9 cellular contexts compared by ENCODE assay signal in the genomic region with DNA sequence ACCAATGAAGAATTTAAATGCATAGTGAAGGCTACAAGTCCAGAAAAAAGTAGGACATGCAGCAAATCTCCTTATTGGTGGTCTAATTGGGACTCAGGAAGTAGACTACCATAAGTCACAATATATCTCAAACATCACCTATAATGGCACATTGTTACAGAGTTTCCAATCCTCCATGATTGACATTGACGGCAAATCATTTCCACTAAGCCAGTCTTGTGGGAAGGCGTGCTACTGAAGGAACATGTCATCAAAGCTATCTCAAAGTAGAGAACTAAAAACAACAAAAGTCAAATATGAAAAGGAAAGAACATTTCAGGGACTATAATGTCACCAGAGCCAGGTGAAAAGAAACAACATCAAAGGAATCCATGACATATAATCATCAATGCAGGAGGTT.
"Had no signal": no experiment of that assay in that cellular context is flagged by ENCODE, and none has a peak within 500 bp of the region (broad histone marks: within the 10 kb centered on the region; RNA-seq: fewer than 3 reads in every experiment).

No MANE protein-coding gene starts in this region.

- H3K9ac ChIP-seq: GM23248 had no signal

- H3K9me3 Mint-ChIP-seq: GM23338, H9, HFFc6 had no signal

- ATAC-seq: GM23338, HCT116 had no signal

- H3K4me3 ChIP-seq: GM23248, GM23338, HAP-1 had no signal

- DNase-seq: GM23248, GOT3, H7, H9, HCEC 1CT, HFFc6 had no signal

- H3K4me1 ChIP-seq: HAP-1 had no signal

- H3K4me2 ChIP-seq: GM23338 had no signal

- H3K4me3 Mint-ChIP-seq: GM23338, H9, HFFc6 had no signal

- H2AFZ ChIP-seq: GM23248, GM23338 had no signal

- H3K4me1 Mint-ChIP-seq: GM23338, H9 had no signal

- H3K36me3 ChIP-seq: HAP-1 had no signal

- H3K9me3 ChIP-seq: HAP-1 had no signal

- H3K27ac ChIP-seq: GM23248 had no signal

- H3K27ac Mint-ChIP-seq: GM23338, H9, HFFc6 had no signal
